In genomic region chr9:105198763-105199339, GRCh38 we compare ENCODE assay signal across 31 cellular contexts.
"Had no signal": no experiment of that assay in that cellular context is flagged by ENCODE, and none has a peak within 500 bp of the region (broad histone marks: within the 10 kb centered on the region; RNA-seq: fewer than 3 reads in every experiment).

No MANE protein-coding gene starts in this region.

- H3K27ac ChIP-seq: ascending aorta, cardiac muscle cell, colonic mucosa, dorsolateral prefrontal cortex, heart left ventricle, left lung, lower lobe of right lung, skin epidermis, thoracic aorta, uterus, VCaP had no signal

- ATAC-seq: activated T-cell treated with anti-CD3 and anti-CD28 coated beads, Interleukin-2, amount 50 U/mL, for 72 hours; heart left ventricle; left lung; lower lobe of right lung; natural killer cell; right cardiac atrium had no signal

- H3K27ac Mint-ChIP-seq: activated naive CD8-positive, alpha-beta T cell; activated T-cell treated with anti-CD3 and anti-CD28 coated beads, Interleukin-2, amount 50 U/mL, for 72 hours; brain; natural killer cell; stimulated activated naive CD8-positive, alpha-beta T cell treated with anti-CD3 and anti-CD28 coated beads, Interleukin-15, Interleukin-2, amounts not matched to agents 100 ng/mL and 50 ng/mL, for 24 hours; type B pancreatic cell had no signal

- H3K36me3 Mint-ChIP-seq: brain, natural killer cell, type B pancreatic cell had no signal

- H3K4me1 Mint-ChIP-seq: brain, natural killer cell had no signal

- H3K36me3 ChIP-seq: ascending aorta, cardiac muscle cell, colonic mucosa, heart left ventricle, left lung, lower lobe of right lung, thoracic aorta, uterus had no signal

- H3K9me3 Mint-ChIP-seq: natural killer cell; stimulated activated naive CD8-positive, alpha-beta T cell treated with anti-CD3 and anti-CD28 coated beads, Interleukin-15, Interleukin-2, amounts not matched to agents 100 ng/mL and 50 ng/mL, for 24 hours; type B pancreatic cell had no signal

- H3K9me3 ChIP-seq: ascending aorta, colonic mucosa, heart left ventricle, left lung, lower lobe of right lung, thoracic aorta, uterus had no signal

- H3K27me3 Mint-ChIP-seq: brain; stimulated activated naive CD8-positive, alpha-beta T cell treated with anti-CD3 and anti-CD28 coated beads, Interleukin-15, Interleukin-2, amounts not matched to agents 100 ng/mL and 50 ng/mL, for 24 hours; type B pancreatic cell had no signal

- H3K4me3 ChIP-seq: ascending aorta, cardiac muscle cell, colonic mucosa, dorsolateral prefrontal cortex, heart left ventricle, left lung, lower lobe of right lung, skin epidermis, thoracic aorta, uterus had no signal

- DNase-seq: activated CD4-positive, alpha-beta T cell treated with anti-CD3 and anti-CD28 coated beads for 4 hours; activated CD4-positive, alpha-beta T cell treated with anti-CD3 and anti-CD28 coated beads, Interleukin-2, amount 50 U/mL, for 4 hours; activated effector memory CD4-positive, alpha-beta T cell treated with Interleukin-2 at 50 U/mL for 16 hours; activated naive CD4-positive, alpha-beta T cell treated with Interleukin-2 at 50 U/mL for 16 hours; activated T-cell treated with anti-CD3 and anti-CD28 coated beads for 4 hours; activated T-cell treated with anti-CD3 and anti-CD28 coated beads, Interleukin-2, amount 50 U/mL, for 72 hours; cerebellar nuclear complex; colonic mucosa; dorsolateral prefrontal cortex; effector memory CD4-positive, alpha-beta T cell; foreskin fibroblast; heart left ventricle; kidney glomerular epithelial cell; left lung; lower lobe of right lung; mesenchymal stem cell; natural killer cell; posterior cingulate gyrus; right cardiac atrium; stimulated activated CD4-positive, alpha-beta T cell treated with anti-CD3 and anti-CD28 coated beads, Interleukin-12 subunit alpha, Interleukin-12 subunit beta, amount 100 ng/mL, for 4 hours; stimulated activated CD4-positive, alpha-beta T cell treated with anti-CD3 and anti-CD28 coated beads, Interleukin-4, amount 100 ng/mL, for 1 hour; uterus had no signal

- H3K27me3 ChIP-seq: ascending aorta, cardiac muscle cell, colonic mucosa, dorsolateral prefrontal cortex, heart left ventricle, left lung, uterus had no signal

- H3K4me3 Mint-ChIP-seq: activated naive CD8-positive, alpha-beta T cell; activated T-cell treated with anti-CD3 and anti-CD28 coated beads, Interleukin-2, amount 50 U/mL, for 72 hours; brain; natural killer cell; stimulated activated naive CD8-positive, alpha-beta T cell treated with anti-CD3 and anti-CD28 coated beads, Interleukin-15, Interleukin-2, amounts not matched to agents 100 ng/mL and 50 ng/mL, for 24 hours; type B pancreatic cell had no signal

- H3K4me1 ChIP-seq: ascending aorta, colonic mucosa, heart left ventricle, uterus had no signal
